Comparison of ENCODE assay signal across 2 cellular contexts in genomic region chrX:11269006-11269405, GRCh38.
TF ChIP-seq lines count a peak whose summit lies in the region.

No MANE protein-coding gene starts in this region.

TF ChIP-seq in K562, 482 proteins besides CTCF, POLR2A, EP300 and RAD21 (continued from another document and continues in another):
- TF ChIP-seq ARID1B (IDR thresholded peaks at IDR 0.05): peak; percentile 43; the same call in 1 of the 2 replicates
- no peak for TF ChIP-seq ZFP1 (CRISPR knock-in tag; IDR thresholded peaks at IDR 0.05)
- peak; percentile 66 for TF ChIP-seq ZNF316 (IDR thresholded peaks at IDR 0.05)
- TF ChIP-seq TRIM28 (IDR thresholded peaks at IDR 0.05): no peak
- TF ChIP-seq TAF1 (IDR thresholded peaks at IDR 0.05; ENCODE audit: control insufficient read depth, extremely low read depth, insufficient read depth, low read length, severe bottlenecking): no peak
- peak; percentile 53 for TF ChIP-seq PKNOX1 (IDR thresholded peaks at IDR 0.05)
- TF ChIP-seq ZNF592 (IDR thresholded peaks at IDR 0.05): peak; percentile 26; the same call in 1 of the 2 replicates
- TF ChIP-seq TEAD4 (IDR thresholded peaks at IDR 0.05; ENCODE audit: low read length): peak; percentile 33; the same call in 1 of the 2 replicates
- no peak for TF ChIP-seq TEAD4 (CRISPR knock-in tag; IDR thresholded peaks at IDR 0.05; ENCODE audit: borderline replicate concordance)
- TF ChIP-seq C11orf30 (IDR thresholded peaks at IDR 0.05; ENCODE audit: low read depth): peak; percentile 43; the same call in 1 of the 2 replicates
- TF ChIP-seq CEBPB (tag; IDR thresholded peaks at IDR 0.05): peak; percentile 78
- TF ChIP-seq CEBPG (CRISPR knock-in tag; IDR thresholded peaks at IDR 0.05): no peak
- peak; percentile 24 to 61; a peak in 1 of 4 replicates for TF ChIP-seq CEBPG (tag; conservative IDR thresholded peaks at IDR 0.05 in 1 of 2, IDR thresholded peaks at IDR 0.05 in 1 of 2)
- TF ChIP-seq RCOR1 (IDR thresholded peaks at IDR 0.05; ENCODE audit: borderline replicate concordance in 1 of 2, low read depth in 2 of 2, low read length in 2 of 2): peak in 1 of 2 experiments; percentile 73; a peak in 2 of 4 replicates
- no peak for TF ChIP-seq PBX2 (CRISPR knock-in tag; IDR thresholded peaks at IDR 0.05; ENCODE audit: low read depth)
- TF ChIP-seq PBX2 (tag; conservative IDR thresholded peaks at IDR 0.05; ENCODE audit: low read depth): peak; percentile 48
- TF ChIP-seq DPF2 (IDR thresholded peaks at IDR 0.05): peak; percentile 69
- no peak for TF ChIP-seq STAT6 (CRISPR knock-in tag; IDR thresholded peaks at IDR 0.05)
- peak; percentile 68 for TF ChIP-seq SMARCA4 (IDR thresholded peaks at IDR 0.05)
- peak; percentile 31; the same call in 1 of the 2 replicates for TF ChIP-seq MEF2A (IDR thresholded peaks at IDR 0.05; ENCODE audit: control insufficient read depth, low read depth, low read length)

TF ChIP-seq in GM23338, 12 proteins besides CTCF, POLR2A, EP300 and RAD21 (continued from another document):
- no peak for TF ChIP-seq ETS1 (IDR thresholded peaks at IDR 0.05)
- no peak for TF ChIP-seq ZNF462 (CRISPR knock-in tag; IDR thresholded peaks at IDR 0.05)
- no peak for TF ChIP-seq ZNF331 (CRISPR knock-in tag; IDR thresholded peaks at IDR 0.05; ENCODE audit: low read depth)
- TF ChIP-seq NANOG (IDR thresholded peaks at IDR 0.05; ENCODE audit: borderline replicate concordance): no peak
- TF ChIP-seq JUNB (IDR thresholded peaks at IDR 0.05; ENCODE audit: unreplicated experiment): no peak
- TF ChIP-seq ZNF114 (CRISPR knock-in tag; IDR thresholded peaks at IDR 0.05): no peak
- no peak for TF ChIP-seq EZH2 (IDR thresholded peaks at IDR 0.05; ENCODE audit: low read depth, unreplicated experiment)
- no peak for TF ChIP-seq STAT1 (IDR thresholded peaks at IDR 0.05; ENCODE audit: unreplicated experiment)
- TF ChIP-seq REST (IDR thresholded peaks at IDR 0.05; ENCODE audit: unreplicated experiment): no peak
